In the genomic region with DNA sequence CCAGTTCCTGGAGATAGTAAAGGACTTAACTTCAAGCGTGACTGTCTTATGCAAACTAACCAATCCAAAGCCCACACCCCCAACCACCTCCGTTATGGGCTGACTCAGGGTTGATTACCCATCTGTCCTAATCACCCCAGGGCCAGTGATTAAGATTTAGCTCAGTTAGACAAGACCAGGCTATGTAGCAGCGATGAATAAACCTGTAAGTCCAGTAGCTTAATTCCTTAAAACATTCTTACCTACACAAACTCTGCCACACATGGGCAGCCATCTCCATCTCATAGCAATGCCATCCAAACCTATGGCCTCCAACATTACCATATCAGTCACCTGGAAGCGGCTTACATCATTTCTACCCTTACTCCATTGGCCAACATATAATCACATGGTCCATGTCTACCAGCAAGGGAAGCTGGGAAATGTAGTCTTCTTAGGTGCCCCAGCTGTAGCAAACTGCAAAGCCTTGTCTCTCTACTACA, we compare ENCODE assay signal across 2 cellular contexts.
TF ChIP-seq lines count a peak whose summit lies in the region.

No MANE protein-coding gene starts in this region.

TF ChIP-seq in GM23338, 12 proteins besides CTCF, POLR2A, EP300 and RAD21:
- no peak for TF ChIP-seq NANOG (IDR thresholded peaks at IDR 0.05; ENCODE audit: borderline replicate concordance)
- TF ChIP-seq EZH2 (IDR thresholded peaks at IDR 0.05; ENCODE audit: low read depth, unreplicated experiment), result no peak
- no peak for TF ChIP-seq POLR2AphosphoS5 (IDR thresholded peaks at IDR 0.05; ENCODE audit: low read depth)
- no peak for TF ChIP-seq JUNB (IDR thresholded peaks at IDR 0.05; ENCODE audit: unreplicated experiment)
- no peak for TF ChIP-seq ZNF331 (CRISPR knock-in tag; IDR thresholded peaks at IDR 0.05; ENCODE audit: low read depth)
- TF ChIP-seq, protein P1, sequence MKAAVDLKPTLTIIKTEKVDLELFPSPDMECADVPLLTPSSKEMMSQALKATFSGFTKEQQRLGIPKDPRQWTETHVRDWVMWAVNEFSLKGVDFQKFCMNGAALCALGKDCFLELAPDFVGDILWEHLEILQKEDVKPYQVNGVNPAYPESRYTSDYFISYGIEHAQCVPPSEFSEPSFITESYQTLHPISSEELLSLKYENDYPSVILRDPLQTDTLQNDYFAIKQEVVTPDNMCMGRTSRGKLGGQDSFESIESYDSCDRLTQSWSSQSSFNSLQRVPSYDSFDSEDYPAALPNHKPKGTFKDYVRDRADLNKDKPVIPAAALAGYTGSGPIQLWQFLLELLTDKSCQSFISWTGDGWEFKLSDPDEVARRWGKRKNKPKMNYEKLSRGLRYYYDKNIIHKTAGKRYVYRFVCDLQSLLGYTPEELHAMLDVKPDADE (IDR thresholded peaks at IDR 0.05), result peak; percentile 44; the same call in 1 of the 2 replicates
- TF ChIP-seq REST (IDR thresholded peaks at IDR 0.05; ENCODE audit: unreplicated experiment), result no peak
- TF ChIP-seq STAT1 (IDR thresholded peaks at IDR 0.05; ENCODE audit: unreplicated experiment), result no peak
- peak; percentile 70; the same call in 1 of the 2 replicates for TF ChIP-seq CREB1 (CRISPR knock-in tag; IDR thresholded peaks at IDR 0.05; ENCODE audit: low read depth)
- no peak for TF ChIP-seq ZNF114 (CRISPR knock-in tag; IDR thresholded peaks at IDR 0.05)
TF ChIP-seq in GM23338: peak in this region for 2.

TF ChIP-seq in GM12878, 131 proteins besides CTCF, POLR2A, EP300 and RAD21:
- TF ChIP-seq MXI1 (IDR thresholded peaks at IDR 0.05; ENCODE audit: low read depth, low read length) (no peak), JUNB (IDR thresholded peaks at IDR 0.05) (no peak), BHLHE40 (IDR thresholded peaks at IDR 0.05; ENCODE audit: borderline replicate concordance in 1 of 2, low read depth in 2 of 2, low read length in 1 of 2) (no peak), HCFC1 (IDR thresholded peaks at IDR 0.05; ENCODE audit: low read length) (peak; percentile 54; the same call in 1 of the 2 replicates), YY1 (IDR thresholded peaks at IDR 0.05; ENCODE audit: low read depth, low read length) (peak; percentile 48; the same call in 1 of the 2 replicates), SIX5 (IDR thresholded peaks at IDR 0.05; ENCODE audit: low read depth, low read length, severe bottlenecking) (peak; percentile 51), KAT2A (conservative IDR thresholded peaks at IDR 0.05; ENCODE audit: control insufficient read depth, low read depth, low read length) (no peak), CBX5 (IDR thresholded peaks at IDR 0.05; ENCODE audit: low read depth) (no peak), REST (IDR thresholded peaks at IDR 0.05; ENCODE audit: low read depth, low read length) (no peak), RAD51 (IDR thresholded peaks at IDR 0.05) (peak; percentile 33; the same call in 1 of the 2 replicates)
